In genomic region chr13:84418041-84418440, GRCh38 we compare ENCODE assay signal across 20 cellular contexts.
DNase-seq lines count a peak whose midpoint lies in the region; FAIRE-seq and TF ChIP-seq lines count a peak whose summit lies in the region.
"Had no signal": no experiment of that assay in that cellular context is flagged by ENCODE, and none has a peak within 500 bp of the region (broad histone marks: within the 10 kb centered on the region; RNA-seq: fewer than 3 reads in every experiment).

No MANE protein-coding gene starts in this region.

- FAIRE-seq in H54 (lab: Jason Lieb, UNC): peak; percentile 50
- peak; percentile 84 for FAIRE-seq in keratinocyte (lab: Jason Lieb, UNC)
- FAIRE-seq: GM12891, GM18507 had no signal

- H3K9me3 ChIP-seq in keratinocyte (ENCODE audit: control insufficient read depth, low read depth, low read length) (no peaks in the 10 kb centered on the region), ovary (no peaks in the 10 kb centered on the region)

- dilution Hi-C loops in keratinocyte (cut with MboI; ENCODE audit: extremely low pct_ligation_motif_present, low sequenced_read_pairs): no loop called here

- peak overlapping the region; percentile 90 for H2AFZ ChIP-seq in keratinocyte (ENCODE audit: control insufficient read depth, low read length)
- H2AFZ ChIP-seq: GM23338 had no signal

- H3K27ac ChIP-seq in keratinocyte (ENCODE audit: control insufficient read depth, insufficient read depth, low read length): no peak overlapping the region
- no peak overlapping the region for H3K27ac ChIP-seq in dorsolateral prefrontal cortex
- no peak overlapping the region for H3K27ac ChIP-seq in ovary

- H3K4me2 ChIP-seq in keratinocyte (ENCODE audit: control insufficient read depth, extremely low read depth, insufficient read depth, low read depth, low read length): peak overlapping the region; percentile 29
- H3K4me2 ChIP-seq: GM23338 had no signal

- DNase-seq in H54 (ENCODE audit: insufficient read length, low spot score): no peak
- DNase-seq in UCSD-AML1 (lab: John Stamatoyannopoulos, UW; ENCODE audit: unreplicated experiment): peak; percentile 1
- peak; percentile 71 for DNase-seq in epithelial cell of esophagus (ENCODE audit: low read depth)
- no peak for DNase-seq in keratinocyte (ENCODE audit: low read depth, low spot score)
- no peak for DNase-seq in dorsolateral prefrontal cortex
- DNase-seq in NCI-H1930 (lab: John Stamatoyannopoulos, UW): no peak
- no peak for DNase-seq in ovary
- DNase-seq: 8988T; C1 segment of cervical spinal cord; Calu3; CD4-positive, alpha-beta memory T cell; COR-L47; DMS53; DMS79 treated with DMSO at 0.1 percent for 48 hours; GF-D8; H7; HCEC 1CT had no signal

- TF ChIP-seq POLR2A in H54 (IDR thresholded peaks at IDR 0.05; ENCODE audit: low read depth, low read length) (no peak), ovary (IDR thresholded peaks at IDR 0.05) (no peak)

- H3K79me2 ChIP-seq in keratinocyte (ENCODE audit: control insufficient read depth, insufficient read depth, low read length): no peaks in the 10 kb centered on the region

- no peak overlapping the region for H3K9ac ChIP-seq in keratinocyte (ENCODE audit: control insufficient read depth, extremely low read depth, insufficient read depth, low read length)

- H3K36me3 ChIP-seq in keratinocyte (ENCODE audit: control insufficient read depth in 2 of 2, extremely low read depth in 1 of 2, insufficient read depth in 2 of 2, low read length in 2 of 2) (no peaks in the 10 kb centered on the region), ovary (no peaks in the 10 kb centered on the region)

- WGBS in ovary, 3 donors: 55 to 78% (median 66%) methylated on average over 3 of the region's 3 CpGs

- H4K20me1 ChIP-seq in keratinocyte (ENCODE audit: control insufficient read depth, extremely low read depth, insufficient read depth, low read length): no peaks in the 10 kb centered on the region

- H3K4me3 ChIP-seq in epithelial cell of esophagus (ENCODE audit: low read length) (no peak overlapping the region), keratinocyte (ENCODE audit: control insufficient read depth in 2 of 3, extremely low read depth in 1 of 3, insufficient read depth in 2 of 3, low read depth in 1 of 3, low read length in 3 of 3) (peak overlapping the region in 1 of 3 experiments; percentile 3), dorsolateral prefrontal cortex (no peak overlapping the region), ovary (no peak overlapping the region)
- H3K4me3 ChIP-seq: GM23338 had no signal

- no peak for TF ChIP-seq EP300 in ovary (IDR thresholded peaks at IDR 0.05)

- peaks cover 7% of the 10 kb centered on the region for H3K4me1 ChIP-seq in keratinocyte (ENCODE audit: control insufficient read depth, extremely low read depth, insufficient read depth, low read length)
- H3K4me1 ChIP-seq in ovary (ENCODE audit: insufficient read depth): no peaks in the 10 kb centered on the region

- H3K27me3 ChIP-seq in keratinocyte (ENCODE audit: control insufficient read depth, extremely low read depth, insufficient read depth, low read length) (no peaks in the 10 kb centered on the region), dorsolateral prefrontal cortex (no peaks in the 10 kb centered on the region), ovary (no peaks in the 10 kb centered on the region)

- intact Hi-C loops in dorsolateral prefrontal cortex (cut with DNase I) (no loop called here), ovary (cut with DNase I) (no loop called here)

- TF ChIP-seq CTCF in epithelial cell of esophagus (IDR thresholded peaks at IDR 0.05; ENCODE audit: insufficient read depth, low read depth, low read length, missing control alignments) (no peak), keratinocyte (optimal IDR thresholded peaks at IDR 0.05 in 1 of 3, IDR thresholded peaks at IDR 0.05 in 1 of 3, conservative IDR thresholded peaks at IDR 0.05 in 1 of 3; ENCODE audit: extremely low read depth in 1 of 3, insufficient read depth in 2 of 3, low read length in 3 of 3) (no peak), dorsolateral prefrontal cortex (IDR thresholded peaks at IDR 0.05 in 54 of 56, conservative IDR thresholded peaks at IDR 0.05 in 2 of 56; ENCODE audit: low read depth in 1 of 56, partially characterized antibody in 56 of 56) (no peak), ovary (IDR thresholded peaks at IDR 0.05) (no peak)

- no peaks in the 10 kb centered on the region for H3K9me1 ChIP-seq in keratinocyte (ENCODE audit: control insufficient read depth, extremely low read depth, insufficient read depth, low read length)

Comparison
In these comparisons a context has a peak if more than half of its experiments do, and no peak if none do; other contexts are left out.
1. DNase-seq: peak in UCSD-AML1 (single experiment) and epithelial cell of esophagus (single experiment); none in H54 (single experiment), keratinocyte (single experiment), dorsolateral prefrontal cortex (0 of 10), NCI-H1930 (0 of 2) and ovary (0 of 5).